Comparison of ENCODE assay signal across 1 cellular context in the genomic region with DNA sequence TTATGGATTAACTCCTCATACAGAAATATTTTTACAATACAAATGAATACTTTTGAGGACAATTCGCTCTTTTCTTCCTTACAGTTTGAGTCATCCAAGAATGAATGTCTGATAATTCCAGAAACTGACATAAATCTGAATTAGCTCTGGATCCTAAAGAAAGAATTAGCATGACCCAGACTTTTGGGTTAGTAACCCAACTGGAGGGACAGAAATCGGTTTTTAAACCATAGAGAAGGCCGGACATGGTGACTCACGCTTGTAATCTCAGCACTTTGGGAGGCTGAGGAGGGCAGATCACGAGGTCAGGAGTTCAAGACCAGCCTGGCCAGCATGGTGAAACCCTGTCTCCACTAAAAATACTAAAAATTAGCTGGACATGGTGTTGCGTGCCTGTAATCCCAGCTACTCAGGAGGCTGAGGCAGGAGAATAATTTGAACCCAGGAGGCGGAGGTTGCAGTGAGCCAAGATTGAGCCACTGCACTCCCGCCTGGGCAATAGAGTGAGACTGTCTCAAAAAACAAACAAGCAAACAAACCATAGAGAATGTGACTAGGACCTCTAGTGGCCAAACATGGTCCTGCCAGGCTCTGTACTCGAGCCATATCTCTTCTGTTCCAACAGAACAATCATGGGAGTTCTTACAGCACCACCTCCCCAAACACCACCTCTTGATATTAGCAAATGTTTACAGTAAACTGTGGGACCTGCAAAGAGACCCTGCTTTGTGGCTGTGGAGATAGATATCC.
TF ChIP-seq lines count a peak whose summit lies in the region.

No MANE protein-coding gene starts in this region.

TF ChIP-seq in HepG2, 621 proteins besides CTCF, POLR2A, EP300 and RAD21 (continued from another document and continues in another):
- TF ChIP-seq, protein P1, sequence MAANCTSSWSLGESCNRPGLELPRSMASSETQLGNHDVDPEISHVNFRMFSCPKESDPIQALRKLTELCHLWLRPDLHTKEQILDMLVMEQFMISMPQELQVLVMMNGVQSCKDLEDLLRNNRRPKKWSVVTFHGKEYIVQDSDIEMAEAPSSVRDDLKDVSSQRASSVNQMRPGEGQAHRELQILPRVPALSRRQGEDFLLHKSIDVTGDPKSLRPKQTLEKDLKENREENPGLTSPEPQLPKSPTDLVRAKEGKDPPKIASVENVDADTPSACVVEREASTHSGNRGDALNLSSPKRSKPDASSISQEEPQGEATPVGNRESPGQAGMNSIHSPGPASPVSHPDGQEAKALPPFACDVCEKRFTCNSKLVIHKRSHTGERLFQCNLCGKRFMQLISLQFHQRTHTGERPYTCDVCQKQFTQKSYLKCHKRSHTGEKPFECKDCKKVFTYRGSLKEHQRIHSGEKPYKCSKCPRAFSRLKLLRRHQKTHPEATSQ (CRISPR knock-in tag; IDR thresholded peaks at IDR 0.05; ENCODE audit: borderline replicate concordance), result 0 out of 2 replicates have a peak, but pooled peaks have one; percentile 41
- TF ChIP-seq, protein P2, sequence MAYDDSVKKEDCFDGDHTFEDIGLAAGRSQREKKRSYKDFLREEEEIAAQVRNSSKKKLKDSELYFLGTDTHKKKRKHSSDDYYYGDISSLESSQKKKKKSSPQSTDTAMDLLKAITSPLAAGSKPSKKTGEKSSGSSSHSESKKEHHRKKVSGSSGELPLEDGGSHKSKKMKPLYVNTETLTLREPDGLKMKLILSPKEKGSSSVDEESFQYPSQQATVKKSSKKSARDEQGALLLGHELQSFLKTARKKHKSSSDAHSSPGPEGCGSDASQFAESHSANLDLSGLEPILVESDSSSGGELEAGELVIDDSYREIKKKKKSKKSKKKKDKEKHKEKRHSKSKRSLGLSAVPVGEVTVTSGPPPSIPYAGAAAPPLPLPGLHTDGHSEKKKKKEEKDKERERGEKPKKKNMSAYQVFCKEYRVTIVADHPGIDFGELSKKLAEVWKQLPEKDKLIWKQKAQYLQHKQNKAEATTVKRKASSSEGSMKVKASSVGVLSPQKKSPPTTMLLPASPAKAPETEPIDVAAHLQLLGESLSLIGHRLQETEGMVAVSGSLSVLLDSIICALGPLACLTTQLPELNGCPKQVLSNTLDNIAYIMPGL (CRISPR knock-in tag; IDR thresholded peaks at IDR 0.05; ENCODE audit: borderline replicate concordance in 1 of 2, low read depth in 1 of 2), result no peak
- TF ChIP-seq THAP11 (CRISPR knock-in tag; IDR thresholded peaks at IDR 0.05) (0 out of 2 replicates have a peak, but pooled peaks have one; percentile 13), MED8 (CRISPR knock-in tag; IDR thresholded peaks at IDR 0.05; ENCODE audit: insufficient replicate concordance) (no peak), ZNF564 (CRISPR knock-in tag; IDR thresholded peaks at IDR 0.05) (no peak), KLF15 (CRISPR knock-in tag; IDR thresholded peaks at IDR 0.05; ENCODE audit: borderline replicate concordance) (no peak), ATF7 (IDR thresholded peaks at IDR 0.05) (no peak), ATF7 (CRISPR knock-in tag; IDR thresholded peaks at IDR 0.05) (no peak), KAT7 (CRISPR knock-in tag; IDR thresholded peaks at IDR 0.05; ENCODE audit: borderline replicate concordance) (no peak), ZSCAN12 (CRISPR knock-in tag; IDR thresholded peaks at IDR 0.05) (no peak), FOXA1 (IDR thresholded peaks at IDR 0.05) (no peak), FOXA1 (CRISPR knock-in tag; IDR thresholded peaks at IDR 0.05) (peak; percentile 81), ZNF83 (CRISPR knock-in tag; IDR thresholded peaks at IDR 0.05; ENCODE audit: borderline replicate concordance) (no peak), GZF1 (CRISPR knock-in tag; IDR thresholded peaks at IDR 0.05) (peak; percentile 83), HMG20B (CRISPR knock-in tag; conservative IDR thresholded peaks at IDR 0.05) (no peak), ZNF660 (CRISPR knock-in tag; IDR thresholded peaks at IDR 0.05; ENCODE audit: borderline replicate concordance, low read depth) (no peak), ZFP62 (CRISPR knock-in tag; IDR thresholded peaks at IDR 0.05) (no peak), ZBTB20 (CRISPR knock-in tag; IDR thresholded peaks at IDR 0.05; ENCODE audit: borderline replicate concordance, low read depth) (no peak), FOSL2 (CRISPR knock-in tag; IDR thresholded peaks at IDR 0.05) (peak; percentile 48), NFE2 (CRISPR knock-in tag; IDR thresholded peaks at IDR 0.05) (no peak), ZNF569 (CRISPR knock-in tag; IDR thresholded peaks at IDR 0.05; ENCODE audit: borderline replicate concordance) (no peak)
- TF ChIP-seq, protein P3, sequence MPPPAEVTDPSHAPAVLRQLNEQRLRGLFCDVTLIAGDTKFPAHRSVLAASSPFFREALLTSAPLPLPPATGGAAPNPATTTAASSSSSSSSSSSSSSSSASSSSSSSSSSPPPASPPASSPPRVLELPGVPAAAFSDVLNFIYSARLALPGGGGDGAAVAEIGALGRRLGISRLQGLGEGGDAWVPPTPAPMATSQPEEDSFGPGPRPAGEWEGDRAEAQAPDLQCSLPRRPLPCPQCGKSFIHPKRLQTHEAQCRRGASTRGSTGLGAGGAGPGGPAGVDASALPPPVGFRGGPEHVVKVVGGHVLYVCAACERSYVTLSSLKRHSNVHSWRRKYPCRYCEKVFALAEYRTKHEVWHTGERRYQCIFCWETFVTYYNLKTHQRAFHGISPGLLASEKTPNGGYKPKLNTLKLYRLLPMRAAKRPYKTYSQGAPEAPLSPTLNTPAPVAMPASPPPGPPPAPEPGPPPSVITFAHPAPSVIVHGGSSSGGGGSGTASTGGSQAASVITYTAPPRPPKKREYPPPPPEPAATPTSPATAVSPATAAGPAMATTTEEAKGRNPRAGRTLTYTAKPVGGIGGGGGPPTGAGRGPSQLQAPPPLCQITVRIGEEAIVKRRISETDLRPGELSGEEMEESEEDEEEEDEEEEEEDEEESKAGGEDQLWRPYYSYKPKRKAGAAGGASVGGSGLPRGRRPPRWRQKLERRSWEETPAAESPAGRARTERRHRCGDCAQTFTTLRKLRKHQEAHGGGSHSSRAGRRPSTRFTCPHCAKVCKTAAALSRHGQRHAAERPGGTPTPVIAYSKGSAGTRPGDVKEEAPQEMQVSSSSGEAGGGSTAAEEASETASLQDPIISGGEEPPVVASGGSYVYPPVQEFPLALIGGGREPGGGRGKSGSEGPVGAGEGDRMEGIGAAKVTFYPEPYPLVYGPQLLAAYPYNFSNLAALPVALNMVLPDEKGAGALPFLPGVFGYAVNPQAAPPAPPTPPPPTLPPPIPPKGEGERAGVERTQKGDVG (CRISPR knock-in tag; IDR thresholded peaks at IDR 0.05; ENCODE audit: borderline replicate concordance), result no peak
- TF ChIP-seq, protein P4, sequence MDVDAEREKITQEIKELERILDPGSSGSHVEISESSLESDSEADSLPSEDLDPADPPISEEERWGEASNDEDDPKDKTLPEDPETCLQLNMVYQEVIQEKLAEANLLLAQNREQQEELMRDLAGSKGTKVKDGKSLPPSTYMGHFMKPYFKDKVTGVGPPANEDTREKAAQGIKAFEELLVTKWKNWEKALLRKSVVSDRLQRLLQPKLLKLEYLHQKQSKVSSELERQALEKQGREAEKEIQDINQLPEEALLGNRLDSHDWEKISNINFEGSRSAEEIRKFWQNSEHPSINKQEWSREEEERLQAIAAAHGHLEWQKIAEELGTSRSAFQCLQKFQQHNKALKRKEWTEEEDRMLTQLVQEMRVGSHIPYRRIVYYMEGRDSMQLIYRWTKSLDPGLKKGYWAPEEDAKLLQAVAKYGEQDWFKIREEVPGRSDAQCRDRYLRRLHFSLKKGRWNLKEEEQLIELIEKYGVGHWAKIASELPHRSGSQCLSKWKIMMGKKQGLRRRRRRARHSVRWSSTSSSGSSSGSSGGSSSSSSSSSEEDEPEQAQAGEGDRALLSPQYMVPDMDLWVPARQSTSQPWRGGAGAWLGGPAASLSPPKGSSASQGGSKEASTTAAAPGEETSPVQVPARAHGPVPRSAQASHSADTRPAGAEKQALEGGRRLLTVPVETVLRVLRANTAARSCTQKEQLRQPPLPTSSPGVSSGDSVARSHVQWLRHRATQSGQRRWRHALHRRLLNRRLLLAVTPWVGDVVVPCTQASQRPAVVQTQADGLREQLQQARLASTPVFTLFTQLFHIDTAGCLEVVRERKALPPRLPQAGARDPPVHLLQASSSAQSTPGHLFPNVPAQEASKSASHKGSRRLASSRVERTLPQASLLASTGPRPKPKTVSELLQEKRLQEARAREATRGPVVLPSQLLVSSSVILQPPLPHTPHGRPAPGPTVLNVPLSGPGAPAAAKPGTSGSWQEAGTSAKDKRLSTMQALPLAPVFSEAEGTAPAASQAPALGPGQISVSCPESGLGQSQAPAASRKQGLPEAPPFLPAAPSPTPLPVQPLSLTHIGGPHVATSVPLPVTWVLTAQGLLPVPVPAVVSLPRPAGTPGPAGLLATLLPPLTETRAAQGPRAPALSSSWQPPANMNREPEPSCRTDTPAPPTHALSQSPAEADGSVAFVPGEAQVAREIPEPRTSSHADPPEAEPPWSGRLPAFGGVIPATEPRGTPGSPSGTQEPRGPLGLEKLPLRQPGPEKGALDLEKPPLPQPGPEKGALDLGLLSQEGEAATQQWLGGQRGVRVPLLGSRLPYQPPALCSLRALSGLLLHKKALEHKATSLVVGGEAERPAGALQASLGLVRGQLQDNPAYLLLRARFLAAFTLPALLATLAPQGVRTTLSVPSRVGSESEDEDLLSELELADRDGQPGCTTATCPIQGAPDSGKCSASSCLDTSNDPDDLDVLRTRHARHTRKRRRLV (CRISPR knock-in tag; IDR thresholded peaks at IDR 0.05), result no peak
- TF ChIP-seq, protein P5, sequence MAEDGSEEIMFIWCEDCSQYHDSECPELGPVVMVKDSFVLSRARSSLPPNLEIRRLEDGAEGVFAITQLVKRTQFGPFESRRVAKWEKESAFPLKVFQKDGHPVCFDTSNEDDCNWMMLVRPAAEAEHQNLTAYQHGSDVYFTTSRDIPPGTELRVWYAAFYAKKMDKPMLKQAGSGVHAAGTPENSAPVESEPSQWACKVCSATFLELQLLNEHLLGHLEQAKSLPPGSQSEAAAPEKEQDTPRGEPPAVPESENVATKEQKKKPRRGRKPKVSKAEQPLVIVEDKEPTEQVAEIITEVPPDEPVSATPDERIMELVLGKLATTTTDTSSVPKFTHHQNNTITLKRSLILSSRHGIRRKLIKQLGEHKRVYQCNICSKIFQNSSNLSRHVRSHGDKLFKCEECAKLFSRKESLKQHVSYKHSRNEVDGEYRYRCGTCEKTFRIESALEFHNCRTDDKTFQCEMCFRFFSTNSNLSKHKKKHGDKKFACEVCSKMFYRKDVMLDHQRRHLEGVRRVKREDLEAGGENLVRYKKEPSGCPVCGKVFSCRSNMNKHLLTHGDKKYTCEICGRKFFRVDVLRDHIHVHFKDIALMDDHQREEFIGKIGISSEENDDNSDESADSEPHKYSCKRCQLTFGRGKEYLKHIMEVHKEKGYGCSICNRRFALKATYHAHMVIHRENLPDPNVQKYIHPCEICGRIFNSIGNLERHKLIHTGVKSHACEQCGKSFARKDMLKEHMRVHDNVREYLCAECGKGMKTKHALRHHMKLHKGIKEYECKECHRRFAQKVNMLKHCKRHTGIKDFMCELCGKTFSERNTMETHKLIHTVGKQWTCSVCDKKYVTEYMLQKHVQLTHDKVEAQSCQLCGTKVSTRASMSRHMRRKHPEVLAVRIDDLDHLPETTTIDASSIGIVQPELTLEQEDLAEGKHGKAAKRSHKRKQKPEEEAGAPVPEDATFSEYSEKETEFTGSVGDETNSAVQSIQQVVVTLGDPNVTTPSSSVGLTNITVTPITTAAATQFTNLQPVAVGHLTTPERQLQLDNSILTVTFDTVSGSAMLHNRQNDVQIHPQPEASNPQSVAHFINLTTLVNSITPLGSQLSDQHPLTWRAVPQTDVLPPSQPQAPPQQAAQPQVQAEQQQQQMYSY (CRISPR knock-in tag; IDR thresholded peaks at IDR 0.05), result no peak
- TF ChIP-seq, protein P6, sequence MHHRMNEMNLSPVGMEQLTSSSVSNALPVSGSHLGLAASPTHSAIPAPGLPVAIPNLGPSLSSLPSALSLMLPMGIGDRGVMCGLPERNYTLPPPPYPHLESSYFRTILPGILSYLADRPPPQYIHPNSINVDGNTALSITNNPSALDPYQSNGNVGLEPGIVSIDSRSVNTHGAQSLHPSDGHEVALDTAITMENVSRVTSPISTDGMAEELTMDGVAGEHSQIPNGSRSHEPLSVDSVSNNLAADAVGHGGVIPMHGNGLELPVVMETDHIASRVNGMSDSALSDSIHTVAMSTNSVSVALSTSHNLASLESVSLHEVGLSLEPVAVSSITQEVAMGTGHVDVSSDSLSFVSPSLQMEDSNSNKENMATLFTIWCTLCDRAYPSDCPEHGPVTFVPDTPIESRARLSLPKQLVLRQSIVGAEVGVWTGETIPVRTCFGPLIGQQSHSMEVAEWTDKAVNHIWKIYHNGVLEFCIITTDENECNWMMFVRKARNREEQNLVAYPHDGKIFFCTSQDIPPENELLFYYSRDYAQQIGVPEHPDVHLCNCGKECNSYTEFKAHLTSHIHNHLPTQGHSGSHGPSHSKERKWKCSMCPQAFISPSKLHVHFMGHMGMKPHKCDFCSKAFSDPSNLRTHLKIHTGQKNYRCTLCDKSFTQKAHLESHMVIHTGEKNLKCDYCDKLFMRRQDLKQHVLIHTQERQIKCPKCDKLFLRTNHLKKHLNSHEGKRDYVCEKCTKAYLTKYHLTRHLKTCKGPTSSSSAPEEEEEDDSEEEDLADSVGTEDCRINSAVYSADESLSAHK (CRISPR knock-in tag; IDR thresholded peaks at IDR 0.05; ENCODE audit: borderline replicate concordance), result no peak
- TF ChIP-seq, protein P7, sequence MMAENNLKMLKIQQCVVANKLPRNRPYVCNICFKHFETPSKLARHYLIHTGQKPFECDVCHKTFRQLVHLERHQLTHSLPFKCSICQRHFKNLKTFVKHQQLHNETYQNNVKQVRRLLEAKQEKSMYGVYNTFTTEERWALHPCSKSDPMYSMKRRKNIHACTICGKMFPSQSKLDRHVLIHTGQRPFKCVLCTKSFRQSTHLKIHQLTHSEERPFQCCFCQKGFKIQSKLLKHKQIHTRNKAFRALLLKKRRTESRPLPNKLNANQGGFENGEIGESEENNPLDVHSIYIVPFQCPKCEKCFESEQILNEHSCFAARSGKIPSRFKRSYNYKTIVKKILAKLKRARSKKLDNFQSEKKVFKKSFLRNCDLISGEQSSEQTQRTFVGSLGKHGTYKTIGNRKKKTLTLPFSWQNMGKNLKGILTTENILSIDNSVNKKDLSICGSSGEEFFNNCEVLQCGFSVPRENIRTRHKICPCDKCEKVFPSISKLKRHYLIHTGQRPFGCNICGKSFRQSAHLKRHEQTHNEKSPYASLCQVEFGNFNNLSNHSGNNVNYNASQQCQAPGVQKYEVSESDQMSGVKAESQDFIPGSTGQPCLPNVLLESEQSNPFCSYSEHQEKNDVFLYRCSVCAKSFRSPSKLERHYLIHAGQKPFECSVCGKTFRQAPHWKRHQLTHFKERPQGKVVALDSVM (CRISPR knock-in tag; IDR thresholded peaks at IDR 0.05), result 0 out of 2 replicates have a peak, but pooled peaks have one; percentile 25
- TF ChIP-seq, protein P8, sequence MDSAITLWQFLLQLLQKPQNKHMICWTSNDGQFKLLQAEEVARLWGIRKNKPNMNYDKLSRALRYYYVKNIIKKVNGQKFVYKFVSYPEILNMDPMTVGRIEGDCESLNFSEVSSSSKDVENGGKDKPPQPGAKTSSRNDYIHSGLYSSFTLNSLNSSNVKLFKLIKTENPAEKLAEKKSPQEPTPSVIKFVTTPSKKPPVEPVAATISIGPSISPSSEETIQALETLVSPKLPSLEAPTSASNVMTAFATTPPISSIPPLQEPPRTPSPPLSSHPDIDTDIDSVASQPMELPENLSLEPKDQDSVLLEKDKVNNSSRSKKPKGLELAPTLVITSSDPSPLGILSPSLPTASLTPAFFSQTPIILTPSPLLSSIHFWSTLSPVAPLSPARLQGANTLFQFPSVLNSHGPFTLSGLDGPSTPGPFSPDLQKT (CRISPR knock-in tag; IDR thresholded peaks at IDR 0.05; ENCODE audit: borderline replicate concordance), result no peak
- TF ChIP-seq, protein P9, sequence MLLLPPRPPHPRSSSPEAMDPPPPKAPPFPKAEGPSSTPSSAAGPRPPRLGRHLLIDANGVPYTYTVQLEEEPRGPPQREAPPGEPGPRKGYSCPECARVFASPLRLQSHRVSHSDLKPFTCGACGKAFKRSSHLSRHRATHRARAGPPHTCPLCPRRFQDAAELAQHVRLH (CRISPR knock-in tag; IDR thresholded peaks at IDR 0.05; ENCODE audit: borderline replicate concordance, low read depth), result no peak
